Comparison of ENCODE assay signal across 3 cellular contexts in genomic region chr7:22528537-22528936, GRCh38. TPM values are rescaled to one million over a fixed set of nuclear protein-coding genes. Genes with fewer than 3 reads are reported as not detected.
"Had no signal": no experiment of that assay in that cellular context is flagged by ENCODE, and none has a peak within 500 bp of the region (broad histone marks: within the 10 kb centered on the region; RNA-seq: fewer than 3 reads in every experiment).

No MANE protein-coding gene starts in this region.

RNA-seq across cellular contexts. Expression of gene STEAP1B, which starts 28.5 kb away (rescaled TPM):
- total RNA-seq: activated CD4-positive, alpha-beta memory T cell treated with anti-CD3 and anti-CD28 coated beads for 36 hours; activated CD8-positive, alpha-beta T cell treated with anti-CD3 and anti-CD28 coated beads for 36 hours; activated CD8-positive, alpha-beta T cell treated with anti-CD3 and anti-CD28 coated beads, Interleukin-2, amount 10 ng/mL, durations not matched to agents 7 days and 5 days had no signal
